1 cellular context compared by ENCODE assay signal in the genomic region with DNA sequence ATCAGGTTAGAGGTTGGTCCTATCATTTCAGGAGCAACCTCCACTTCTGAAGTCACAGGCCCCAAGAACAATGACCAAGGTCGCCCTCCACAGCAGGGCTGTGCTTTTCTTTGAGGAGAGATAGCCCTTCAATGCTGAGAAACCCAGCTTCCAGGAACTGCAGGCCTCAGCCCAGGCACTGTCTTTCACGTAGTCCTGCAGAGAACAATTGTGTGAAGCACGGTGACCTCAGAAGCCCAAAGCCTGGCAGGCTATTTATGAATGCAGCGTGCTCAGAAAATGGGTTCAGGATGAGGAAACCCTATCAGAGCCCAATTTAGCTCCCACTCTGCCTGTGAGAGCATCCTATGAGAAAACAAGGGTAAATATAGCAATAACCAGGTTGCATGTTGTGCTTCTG.
TF ChIP-seq lines count a peak whose summit lies in the region.

No MANE protein-coding gene starts in this region.

TF ChIP-seq in A549, 52 proteins besides CTCF, POLR2A, EP300 and RAD21 (continued from another document):
- TF ChIP-seq RARB (CRISPR knock-in tag; IDR thresholded peaks at IDR 0.05) = no peak
- no peak for TF ChIP-seq POLR2AphosphoS2 (conservative IDR thresholded peaks at IDR 0.05; ENCODE audit: low read length)
- TF ChIP-seq CHD4 (IDR thresholded peaks at IDR 0.05; ENCODE audit: borderline replicate concordance) = no peak
- TF ChIP-seq JUN (IDR thresholded peaks at IDR 0.05) = no peak
- TF ChIP-seq CBX8 (IDR thresholded peaks at IDR 0.05) = no peak
